1 cellular context compared by ENCODE assay signal in the genomic region with DNA sequence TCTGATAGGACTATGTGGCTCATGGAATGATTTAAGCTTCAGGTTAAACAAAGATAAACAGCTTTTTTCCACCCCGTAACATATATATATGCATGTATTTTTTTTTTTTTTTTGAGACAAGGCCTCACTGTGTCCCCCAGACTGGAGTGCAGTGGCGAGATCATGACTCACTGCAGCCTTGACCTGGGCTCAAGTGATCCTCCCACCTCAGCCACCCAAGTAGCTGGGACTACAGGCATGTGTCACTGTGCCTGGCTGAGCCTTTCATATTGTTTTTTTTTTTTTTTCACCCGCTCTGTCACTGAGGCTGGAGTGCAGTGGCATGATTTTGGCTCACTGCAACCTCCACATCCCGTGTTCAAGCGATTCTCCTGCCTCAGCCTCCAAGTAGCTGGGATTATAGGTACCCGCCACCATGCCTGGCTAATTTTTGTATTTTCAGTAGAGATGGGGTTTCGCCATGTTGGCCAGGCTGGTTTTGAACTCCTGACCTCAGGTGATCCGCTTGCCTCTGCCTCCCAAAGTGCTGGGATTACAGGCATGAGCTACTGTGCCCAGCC.
TF ChIP-seq lines count a peak whose summit lies in the region.

No MANE protein-coding gene starts in this region.

TF ChIP-seq in K562, 482 proteins besides CTCF, POLR2A, EP300 and RAD21:
- TF ChIP-seq, protein P1, sequence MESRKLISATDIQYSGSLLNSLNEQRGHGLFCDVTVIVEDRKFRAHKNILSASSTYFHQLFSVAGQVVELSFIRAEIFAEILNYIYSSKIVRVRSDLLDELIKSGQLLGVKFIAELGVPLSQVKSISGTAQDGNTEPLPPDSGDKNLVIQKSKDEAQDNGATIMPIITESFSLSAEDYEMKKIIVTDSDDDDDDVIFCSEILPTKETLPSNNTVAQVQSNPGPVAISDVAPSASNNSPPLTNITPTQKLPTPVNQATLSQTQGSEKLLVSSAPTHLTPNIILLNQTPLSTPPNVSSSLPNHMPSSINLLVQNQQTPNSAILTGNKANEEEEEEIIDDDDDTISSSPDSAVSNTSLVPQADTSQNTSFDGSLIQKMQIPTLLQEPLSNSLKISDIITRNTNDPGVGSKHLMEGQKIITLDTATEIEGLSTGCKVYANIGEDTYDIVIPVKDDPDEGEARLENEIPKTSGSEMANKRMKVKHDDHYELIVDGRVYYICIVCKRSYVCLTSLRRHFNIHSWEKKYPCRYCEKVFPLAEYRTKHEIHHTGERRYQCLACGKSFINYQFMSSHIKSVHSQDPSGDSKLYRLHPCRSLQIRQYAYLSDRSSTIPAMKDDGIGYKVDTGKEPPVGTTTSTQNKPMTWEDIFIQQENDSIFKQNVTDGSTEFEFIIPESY (CRISPR knock-in tag; IDR thresholded peaks at IDR 0.05), result peak; percentile 66; the same call in 1 of the 2 replicates
- peak; percentile 6; the same call in 1 of the 2 replicates for TF ChIP-seq ZNF384 (IDR thresholded peaks at IDR 0.05; ENCODE audit: low read depth, low read length)
